In genomic region chr6:14711056-14711703, GRCh38 we compare ENCODE assay signal across 1 cellular context.
A peak's percentile ranks its signal among the peaks of the same experiment; 100 is the strongest.
TF ChIP-seq lines count a peak whose summit lies in the region.

No MANE protein-coding gene starts in this region.

TF ChIP-seq in K562, 482 proteins besides CTCF, POLR2A, EP300 and RAD21 (continued from another document and continues in another):
- TF ChIP-seq, protein P1, sequence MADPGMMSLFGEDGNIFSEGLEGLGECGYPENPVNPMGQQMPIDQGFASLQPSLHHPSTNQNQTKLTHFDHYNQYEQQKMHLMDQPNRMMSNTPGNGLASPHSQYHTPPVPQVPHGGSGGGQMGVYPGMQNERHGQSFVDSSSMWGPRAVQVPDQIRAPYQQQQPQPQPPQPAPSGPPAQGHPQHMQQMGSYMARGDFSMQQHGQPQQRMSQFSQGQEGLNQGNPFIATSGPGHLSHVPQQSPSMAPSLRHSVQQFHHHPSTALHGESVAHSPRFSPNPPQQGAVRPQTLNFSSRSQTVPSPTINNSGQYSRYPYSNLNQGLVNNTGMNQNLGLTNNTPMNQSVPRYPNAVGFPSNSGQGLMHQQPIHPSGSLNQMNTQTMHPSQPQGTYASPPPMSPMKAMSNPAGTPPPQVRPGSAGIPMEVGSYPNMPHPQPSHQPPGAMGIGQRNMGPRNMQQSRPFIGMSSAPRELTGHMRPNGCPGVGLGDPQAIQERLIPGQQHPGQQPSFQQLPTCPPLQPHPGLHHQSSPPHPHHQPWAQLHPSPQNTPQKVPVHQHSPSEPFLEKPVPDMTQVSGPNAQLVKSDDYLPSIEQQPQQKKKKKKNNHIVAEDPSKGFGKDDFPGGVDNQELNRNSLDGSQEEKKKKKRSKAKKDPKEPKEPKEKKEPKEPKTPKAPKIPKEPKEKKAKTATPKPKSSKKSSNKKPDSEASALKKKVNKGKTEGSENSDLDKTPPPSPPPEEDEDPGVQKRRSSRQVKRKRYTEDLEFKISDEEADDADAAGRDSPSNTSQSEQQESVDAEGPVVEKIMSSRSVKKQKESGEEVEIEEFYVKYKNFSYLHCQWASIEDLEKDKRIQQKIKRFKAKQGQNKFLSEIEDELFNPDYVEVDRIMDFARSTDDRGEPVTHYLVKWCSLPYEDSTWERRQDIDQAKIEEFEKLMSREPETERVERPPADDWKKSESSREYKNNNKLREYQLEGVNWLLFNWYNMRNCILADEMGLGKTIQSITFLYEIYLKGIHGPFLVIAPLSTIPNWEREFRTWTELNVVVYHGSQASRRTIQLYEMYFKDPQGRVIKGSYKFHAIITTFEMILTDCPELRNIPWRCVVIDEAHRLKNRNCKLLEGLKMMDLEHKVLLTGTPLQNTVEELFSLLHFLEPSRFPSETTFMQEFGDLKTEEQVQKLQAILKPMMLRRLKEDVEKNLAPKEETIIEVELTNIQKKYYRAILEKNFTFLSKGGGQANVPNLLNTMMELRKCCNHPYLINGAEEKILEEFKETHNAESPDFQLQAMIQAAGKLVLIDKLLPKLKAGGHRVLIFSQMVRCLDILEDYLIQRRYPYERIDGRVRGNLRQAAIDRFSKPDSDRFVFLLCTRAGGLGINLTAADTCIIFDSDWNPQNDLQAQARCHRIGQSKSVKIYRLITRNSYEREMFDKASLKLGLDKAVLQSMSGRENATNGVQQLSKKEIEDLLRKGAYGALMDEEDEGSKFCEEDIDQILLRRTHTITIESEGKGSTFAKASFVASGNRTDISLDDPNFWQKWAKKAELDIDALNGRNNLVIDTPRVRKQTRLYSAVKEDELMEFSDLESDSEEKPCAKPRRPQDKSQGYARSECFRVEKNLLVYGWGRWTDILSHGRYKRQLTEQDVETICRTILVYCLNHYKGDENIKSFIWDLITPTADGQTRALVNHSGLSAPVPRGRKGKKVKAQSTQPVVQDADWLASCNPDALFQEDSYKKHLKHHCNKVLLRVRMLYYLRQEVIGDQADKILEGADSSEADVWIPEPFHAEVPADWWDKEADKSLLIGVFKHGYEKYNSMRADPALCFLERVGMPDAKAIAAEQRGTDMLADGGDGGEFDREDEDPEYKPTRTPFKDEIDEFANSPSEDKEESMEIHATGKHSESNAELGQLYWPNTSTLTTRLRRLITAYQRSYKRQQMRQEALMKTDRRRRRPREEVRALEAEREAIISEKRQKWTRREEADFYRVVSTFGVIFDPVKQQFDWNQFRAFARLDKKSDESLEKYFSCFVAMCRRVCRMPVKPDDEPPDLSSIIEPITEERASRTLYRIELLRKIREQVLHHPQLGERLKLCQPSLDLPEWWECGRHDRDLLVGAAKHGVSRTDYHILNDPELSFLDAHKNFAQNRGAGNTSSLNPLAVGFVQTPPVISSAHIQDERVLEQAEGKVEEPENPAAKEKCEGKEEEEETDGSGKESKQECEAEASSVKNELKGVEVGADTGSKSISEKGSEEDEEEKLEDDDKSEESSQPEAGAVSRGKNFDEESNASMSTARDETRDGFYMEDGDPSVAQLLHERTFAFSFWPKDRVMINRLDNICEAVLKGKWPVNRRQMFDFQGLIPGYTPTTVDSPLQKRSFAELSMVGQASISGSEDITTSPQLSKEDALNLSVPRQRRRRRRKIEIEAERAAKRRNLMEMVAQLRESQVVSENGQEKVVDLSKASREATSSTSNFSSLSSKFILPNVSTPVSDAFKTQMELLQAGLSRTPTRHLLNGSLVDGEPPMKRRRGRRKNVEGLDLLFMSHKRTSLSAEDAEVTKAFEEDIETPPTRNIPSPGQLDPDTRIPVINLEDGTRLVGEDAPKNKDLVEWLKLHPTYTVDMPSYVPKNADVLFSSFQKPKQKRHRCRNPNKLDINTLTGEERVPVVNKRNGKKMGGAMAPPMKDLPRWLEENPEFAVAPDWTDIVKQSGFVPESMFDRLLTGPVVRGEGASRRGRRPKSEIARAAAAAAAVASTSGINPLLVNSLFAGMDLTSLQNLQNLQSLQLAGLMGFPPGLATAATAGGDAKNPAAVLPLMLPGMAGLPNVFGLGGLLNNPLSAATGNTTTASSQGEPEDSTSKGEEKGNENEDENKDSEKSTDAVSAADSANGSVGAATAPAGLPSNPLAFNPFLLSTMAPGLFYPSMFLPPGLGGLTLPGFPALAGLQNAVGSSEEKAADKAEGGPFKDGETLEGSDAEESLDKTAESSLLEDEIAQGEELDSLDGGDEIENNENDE (IDR thresholded peaks at IDR 0.05; ENCODE audit: low read depth, low read length), result no peak
- TF ChIP-seq ETV5 (CRISPR knock-in tag; IDR thresholded peaks at IDR 0.05; ENCODE audit: low read depth) (peak; percentile 74; the same call in 1 of the 2 replicates), SAFB (IDR thresholded peaks at IDR 0.05; ENCODE audit: borderline replicate concordance, low read depth, low read length) (no peak), ZNF263 (CRISPR knock-in tag; IDR thresholded peaks at IDR 0.05; ENCODE audit: borderline replicate concordance) (peak; percentile 78), ETV1 (tag; conservative IDR thresholded peaks at IDR 0.05; ENCODE audit: low read depth) (peak; percentile 93), YY1 (IDR thresholded peaks at IDR 0.05; ENCODE audit: borderline replicate concordance in 1 of 3, control insufficient read depth in 1 of 3, extremely low read depth in 1 of 3, insufficient read depth in 3 of 3, insufficient read length in 1 of 3, insufficient replicate concordance in 2 of 3, low read depth in 1 of 3, low read length in 2 of 3) (no peak), CCNT2 (IDR thresholded peaks at IDR 0.05; ENCODE audit: borderline replicate concordance, extremely low read depth, insufficient read length, low read depth, low read length) (no peak), NEUROD1 (IDR thresholded peaks at IDR 0.05; ENCODE audit: borderline replicate concordance, low read depth, low read length, partially characterized antibody) (peak; percentile 73), ZNF253 (CRISPR knock-in tag; conservative IDR thresholded peaks at IDR 0.05) (no peak), TRIM28 (IDR thresholded peaks at IDR 0.05) (0 out of 2 replicates have a peak, but pooled peaks have one; percentile 85), JUN (IDR thresholded peaks at IDR 0.05; ENCODE audit: borderline replicate concordance, low read depth, low read length) (peak; percentile 90), JUN (CRISPR knock-in tag; IDR thresholded peaks at IDR 0.05; ENCODE audit: borderline replicate concordance) (no peak), ZNF232 (CRISPR knock-in tag; IDR thresholded peaks at IDR 0.05) (no peak), NCOA2 (IDR thresholded peaks at IDR 0.05; ENCODE audit: partially characterized antibody in 2 of 2) (peak in 1 of 2 experiments; percentile 33), ZNF121 (CRISPR knock-in tag; conservative IDR thresholded peaks at IDR 0.05) (no peak), SMARCC2 (IDR thresholded peaks at IDR 0.05; ENCODE audit: low read depth) (peak; percentile 83), CBX5 (IDR thresholded peaks at IDR 0.05; ENCODE audit: borderline replicate concordance, low read depth) (peak; percentile 44; the same call in 1 of the 2 replicates), KAT7 (CRISPR knock-in tag; IDR thresholded peaks at IDR 0.05; ENCODE audit: borderline replicate concordance) (no peak), ZNF316 (IDR thresholded peaks at IDR 0.05) (peak; percentile 97), NR3C1 (CRISPR knock-in tag; IDR thresholded peaks at IDR 0.05) (no peak), ATF7 (IDR thresholded peaks at IDR 0.05) (peak; percentile 89), GABPB1 (CRISPR knock-in tag; IDR thresholded peaks at IDR 0.05) (no peak; the same call in 1 of the 2 replicates), GATA2 (CRISPR knock-in tag; IDR thresholded peaks at IDR 0.05) (peak; percentile 87)
- TF ChIP-seq, protein P2, sequence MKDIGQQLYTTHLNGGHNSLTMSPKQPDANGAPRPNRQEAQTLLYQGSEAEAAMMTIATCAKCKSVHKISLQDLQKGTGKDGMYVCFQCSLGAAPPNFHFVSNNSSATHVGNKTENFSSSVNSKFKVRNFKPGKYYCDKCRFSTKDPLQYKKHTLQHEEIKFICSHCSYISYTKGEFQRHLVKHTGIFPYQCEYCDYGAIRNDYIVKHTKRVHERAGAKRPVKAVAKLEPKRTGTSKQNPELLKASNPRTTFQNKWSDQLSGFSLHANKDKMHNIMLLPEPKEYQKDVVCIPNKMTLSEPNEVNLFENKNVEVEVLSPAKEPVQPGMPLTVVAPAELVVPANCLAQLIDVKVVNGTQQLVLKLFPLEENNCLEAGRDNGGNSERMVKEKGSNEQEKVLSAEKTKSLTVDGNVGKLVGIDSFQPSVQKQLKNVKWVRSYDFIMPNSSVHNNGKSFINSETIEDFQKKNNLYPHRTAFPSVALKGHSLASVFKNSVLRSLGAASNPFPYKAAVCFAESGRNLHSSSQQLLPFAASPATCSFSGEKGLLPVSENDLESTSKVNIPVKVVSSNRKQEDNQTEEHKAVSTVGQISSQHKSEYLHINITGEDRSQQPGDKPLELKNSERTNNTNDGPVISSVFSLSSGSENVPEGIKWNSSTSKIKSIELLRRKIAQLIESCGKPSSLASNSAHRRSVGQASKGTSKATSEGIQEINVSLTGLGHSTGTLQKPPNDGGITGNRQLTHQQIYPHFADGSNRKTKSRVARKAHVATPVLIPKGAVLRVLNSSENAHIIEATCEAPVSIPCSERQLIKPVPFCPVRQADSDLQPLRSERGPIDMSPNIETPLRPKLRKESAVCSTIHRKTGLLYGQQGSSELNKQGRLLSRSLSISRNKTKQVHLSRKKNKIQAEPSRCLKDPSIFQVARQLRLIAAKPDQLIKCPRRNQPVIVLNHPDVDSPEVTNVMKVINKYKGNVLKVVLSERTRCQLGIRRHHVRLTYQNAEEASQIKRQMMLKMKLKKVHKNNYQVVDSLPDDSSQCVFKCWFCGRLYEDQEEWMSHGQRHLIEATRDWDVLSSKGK (CRISPR knock-in tag; IDR thresholded peaks at IDR 0.05), result no peak
- TF ChIP-seq, protein P3, sequence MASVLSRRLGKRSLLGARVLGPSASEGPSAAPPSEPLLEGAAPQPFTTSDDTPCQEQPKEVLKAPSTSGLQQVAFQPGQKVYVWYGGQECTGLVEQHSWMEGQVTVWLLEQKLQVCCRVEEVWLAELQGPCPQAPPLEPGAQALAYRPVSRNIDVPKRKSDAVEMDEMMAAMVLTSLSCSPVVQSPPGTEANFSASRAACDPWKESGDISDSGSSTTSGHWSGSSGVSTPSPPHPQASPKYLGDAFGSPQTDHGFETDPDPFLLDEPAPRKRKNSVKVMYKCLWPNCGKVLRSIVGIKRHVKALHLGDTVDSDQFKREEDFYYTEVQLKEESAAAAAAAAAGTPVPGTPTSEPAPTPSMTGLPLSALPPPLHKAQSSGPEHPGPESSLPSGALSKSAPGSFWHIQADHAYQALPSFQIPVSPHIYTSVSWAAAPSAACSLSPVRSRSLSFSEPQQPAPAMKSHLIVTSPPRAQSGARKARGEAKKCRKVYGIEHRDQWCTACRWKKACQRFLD (CRISPR knock-in tag; IDR thresholded peaks at IDR 0.05), result peak; percentile 82
- TF ChIP-seq, protein P4, sequence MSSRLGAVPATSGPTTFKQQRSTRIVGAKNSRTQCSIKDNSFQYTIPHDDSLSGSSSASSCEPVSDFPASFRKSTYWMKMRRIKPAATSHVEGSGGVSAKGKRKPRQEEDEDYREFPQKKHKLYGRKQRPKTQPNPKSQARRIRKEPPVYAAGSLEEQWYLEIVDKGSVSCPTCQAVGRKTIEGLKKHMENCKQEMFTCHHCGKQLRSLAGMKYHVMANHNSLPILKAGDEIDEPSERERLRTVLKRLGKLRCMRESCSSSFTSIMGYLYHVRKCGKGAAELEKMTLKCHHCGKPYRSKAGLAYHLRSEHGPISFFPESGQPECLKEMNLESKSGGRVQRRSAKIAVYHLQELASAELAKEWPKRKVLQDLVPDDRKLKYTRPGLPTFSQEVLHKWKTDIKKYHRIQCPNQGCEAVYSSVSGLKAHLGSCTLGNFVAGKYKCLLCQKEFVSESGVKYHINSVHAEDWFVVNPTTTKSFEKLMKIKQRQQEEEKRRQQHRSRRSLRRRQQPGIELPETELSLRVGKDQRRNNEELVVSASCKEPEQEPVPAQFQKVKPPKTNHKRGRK (tag; IDR thresholded peaks at IDR 0.05), result no peak
- TF ChIP-seq, protein P5, sequence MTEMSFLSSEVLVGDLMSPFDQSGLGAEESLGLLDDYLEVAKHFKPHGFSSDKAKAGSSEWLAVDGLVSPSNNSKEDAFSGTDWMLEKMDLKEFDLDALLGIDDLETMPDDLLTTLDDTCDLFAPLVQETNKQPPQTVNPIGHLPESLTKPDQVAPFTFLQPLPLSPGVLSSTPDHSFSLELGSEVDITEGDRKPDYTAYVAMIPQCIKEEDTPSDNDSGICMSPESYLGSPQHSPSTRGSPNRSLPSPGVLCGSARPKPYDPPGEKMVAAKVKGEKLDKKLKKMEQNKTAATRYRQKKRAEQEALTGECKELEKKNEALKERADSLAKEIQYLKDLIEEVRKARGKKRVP (CRISPR knock-in tag; IDR thresholded peaks at IDR 0.05), result no peak
- TF ChIP-seq, protein P6, sequence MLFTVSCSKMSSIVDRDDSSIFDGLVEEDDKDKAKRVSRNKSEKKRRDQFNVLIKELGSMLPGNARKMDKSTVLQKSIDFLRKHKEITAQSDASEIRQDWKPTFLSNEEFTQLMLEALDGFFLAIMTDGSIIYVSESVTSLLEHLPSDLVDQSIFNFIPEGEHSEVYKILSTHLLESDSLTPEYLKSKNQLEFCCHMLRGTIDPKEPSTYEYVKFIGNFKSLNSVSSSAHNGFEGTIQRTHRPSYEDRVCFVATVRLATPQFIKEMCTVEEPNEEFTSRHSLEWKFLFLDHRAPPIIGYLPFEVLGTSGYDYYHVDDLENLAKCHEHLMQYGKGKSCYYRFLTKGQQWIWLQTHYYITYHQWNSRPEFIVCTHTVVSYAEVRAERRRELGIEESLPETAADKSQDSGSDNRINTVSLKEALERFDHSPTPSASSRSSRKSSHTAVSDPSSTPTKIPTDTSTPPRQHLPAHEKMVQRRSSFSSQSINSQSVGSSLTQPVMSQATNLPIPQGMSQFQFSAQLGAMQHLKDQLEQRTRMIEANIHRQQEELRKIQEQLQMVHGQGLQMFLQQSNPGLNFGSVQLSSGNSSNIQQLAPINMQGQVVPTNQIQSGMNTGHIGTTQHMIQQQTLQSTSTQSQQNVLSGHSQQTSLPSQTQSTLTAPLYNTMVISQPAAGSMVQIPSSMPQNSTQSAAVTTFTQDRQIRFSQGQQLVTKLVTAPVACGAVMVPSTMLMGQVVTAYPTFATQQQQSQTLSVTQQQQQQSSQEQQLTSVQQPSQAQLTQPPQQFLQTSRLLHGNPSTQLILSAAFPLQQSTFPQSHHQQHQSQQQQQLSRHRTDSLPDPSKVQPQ (CRISPR knock-in tag; IDR thresholded peaks at IDR 0.05; ENCODE audit: borderline replicate concordance), result no peak; the same call in 1 of the 2 replicates
